8 cellular contexts compared by ENCODE assay signal in the genomic region with DNA sequence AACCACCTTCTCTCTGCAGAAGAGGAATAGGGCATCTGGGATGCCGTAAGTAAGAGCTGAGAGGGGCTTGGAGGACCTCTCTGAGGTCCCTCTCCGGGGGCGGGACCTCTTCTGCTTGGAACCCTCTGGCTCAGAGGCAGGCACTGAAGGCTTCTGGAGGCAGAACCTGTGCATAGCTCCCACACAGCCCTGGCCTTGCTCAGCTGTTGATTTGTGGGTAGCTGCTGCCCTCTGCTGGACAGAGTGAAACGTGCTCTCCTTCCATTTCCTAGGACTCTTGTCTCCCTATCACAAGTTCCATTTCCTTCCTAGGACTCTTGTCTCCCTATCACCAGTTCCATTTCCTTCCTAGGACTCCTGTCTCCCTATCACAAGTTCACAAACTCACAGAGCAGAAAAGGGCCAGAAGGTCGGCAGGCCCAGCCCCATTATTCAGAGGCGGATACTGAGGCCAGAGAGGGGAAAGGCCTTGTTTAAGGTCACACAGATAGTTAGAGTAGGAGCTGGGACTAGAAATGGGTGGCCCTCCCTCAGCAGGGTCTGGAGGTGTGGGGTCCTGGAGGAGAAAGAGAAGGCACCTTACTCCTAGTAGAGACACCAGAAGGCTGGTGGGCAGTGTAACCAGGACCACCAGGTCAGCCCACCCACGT. TPM values are rescaled to one million over a fixed set of nuclear protein-coding genes. Genes with fewer than 3 reads are reported as not detected.
A peak's percentile ranks its signal among the peaks of the same experiment; 100 is the strongest.
DNase-seq lines count a peak whose midpoint lies in the region; ATAC-seq and TF ChIP-seq lines count a peak whose summit lies in the region.

No MANE protein-coding gene starts in this region.

- no peak overlapping the region for H3K4me3 Mint-ChIP-seq in activated T-helper 17 cell treated with anti-CD3 and anti-CD28 coated beads, Interleukin-2, amount 50 U/mL, for 72 hours

- H3K9me2 ChIP-seq in Loucy (replicated peaks; ENCODE audit: low read depth, low read length) = no peaks in the 10 kb centered on the region

- WGBS in testis, 2 donors = 44 to 46% methylated on average over 7 of the region's 7 CpGs

- H3K4me1 ChIP-seq in Loucy (ENCODE audit: insufficient read depth, low read length, poor library complexity, severe bottlenecking) (no peaks in the 10 kb centered on the region), testis (no peaks in the 10 kb centered on the region)

- no peaks in the 10 kb centered on the region for H3F3A ChIP-seq in Loucy (ENCODE audit: low read depth)

- no peak overlapping the region for H3K27ac Mint-ChIP-seq in activated T-helper 17 cell treated with anti-CD3 and anti-CD28 coated beads, Interleukin-2, amount 50 U/mL, for 72 hours

- no peaks in the 10 kb centered on the region for H3K79me2 ChIP-seq in Loucy (ENCODE audit: insufficient read depth, low read length)

- DNase-seq in ELR (ENCODE audit: low read depth) = peak; percentile 84
- DNase-seq in H7 = peak; percentile 77
- DNase-seq in SHP77 treated with DMSO at 0.1 percent for 48 hours (lab: John Stamatoyannopoulos, UW) = peak; percentile 74
- peak; percentile 85 for DNase-seq in fibroblast of villous mesenchyme (ENCODE audit: low read depth)
- peak; percentile 76 for DNase-seq in occipital lobe (lab: John Stamatoyannopoulos, UW)
- peak; percentile 92 for DNase-seq in testis

- H3K4me2 ChIP-seq in Loucy (ENCODE audit: low read depth, low read length, poor library complexity, severe bottlenecking) = no peak overlapping the region

- no peak overlapping the region for H3K27ac ChIP-seq in testis

- no peak for TF ChIP-seq POLR2A in testis (IDR thresholded peaks at IDR 0.05)

- no peaks in the 10 kb centered on the region for H3K9me3 Mint-ChIP-seq in activated T-helper 17 cell treated with anti-CD3 and anti-CD28 coated beads, Interleukin-2, amount 50 U/mL, for 72 hours

- intact Hi-C loops in testis (cut with DNase I; ENCODE audit: low total_unique reads) = no loop called here

- peak; percentile 86 for TF ChIP-seq CTCF in Loucy (conservative IDR thresholded peaks at IDR 0.05; ENCODE audit: low read length)
- TF ChIP-seq CTCF in fibroblast of villous mesenchyme (IDR thresholded peaks at IDR 0.05; ENCODE audit: insufficient read depth, low read depth, low read length) = peak; percentile 85
- TF ChIP-seq CTCF in testis (IDR thresholded peaks at IDR 0.05) = peak; percentile 79 to 90 (median 79)

- no peak overlapping the region for H3K4me3 ChIP-seq in H7 (ENCODE audit: insufficient read depth, low read depth, low read length)
- H3K4me3 ChIP-seq in Loucy (ENCODE audit: low read length, poor library complexity, severe bottlenecking) = no peak overlapping the region
- no peak overlapping the region for H3K4me3 ChIP-seq in fibroblast of villous mesenchyme (ENCODE audit: low read depth, low read length)
- no peak overlapping the region for H3K4me3 ChIP-seq in testis

- no peak overlapping the region for H2AFZ ChIP-seq in Loucy (ENCODE audit: low read length)

- peak; percentile 92 for ATAC-seq in activated T-helper 17 cell treated with anti-CD3 and anti-CD28 coated beads, Interleukin-2, amount 50 U/mL, for 72 hours (replicated peaks)

- H3K36me3 Mint-ChIP-seq in activated T-helper 17 cell treated with anti-CD3 and anti-CD28 coated beads, Interleukin-2, amount 50 U/mL, for 72 hours (ENCODE audit: low read depth) = peaks cover 51% of the 10 kb centered on the region

- no peak overlapping the region for H3K9ac ChIP-seq in Loucy (ENCODE audit: low read depth, low read length, poor library complexity, severe bottlenecking)

- no peaks in the 10 kb centered on the region for H3K27me3 ChIP-seq in H7 (ENCODE audit: control insufficient read depth, insufficient read depth, low read length)
- no peaks in the 10 kb centered on the region for H3K27me3 ChIP-seq in Loucy (ENCODE audit: insufficient read depth, low read length, poor library complexity, severe bottlenecking)
- no peaks in the 10 kb centered on the region for H3K27me3 ChIP-seq in testis

- no peaks in the 10 kb centered on the region for H4K20me1 ChIP-seq in Loucy (ENCODE audit: insufficient read depth, low read length, poor library complexity, severe bottlenecking)

- H3K9me3 ChIP-seq in Loucy (ENCODE audit: insufficient read depth, low read depth, low read length) (no peaks in the 10 kb centered on the region), testis (no peaks in the 10 kb centered on the region)

- no peaks in the 10 kb centered on the region for H3K27me3 Mint-ChIP-seq in activated T-helper 17 cell treated with anti-CD3 and anti-CD28 coated beads, Interleukin-2, amount 50 U/mL, for 72 hours

- no peaks in the 10 kb centered on the region for H3K36me3 ChIP-seq in H7 (replicated peaks; ENCODE audit: control insufficient read depth, insufficient read depth, low read length)
- peaks cover 11% of the 10 kb centered on the region; the same call in 1 of the 2 replicates for H3K36me3 ChIP-seq in Loucy (ENCODE audit: insufficient read depth, low read length)
- H3K36me3 ChIP-seq in testis (ENCODE audit: low read depth, missing control alignments) = no peaks in the 10 kb centered on the region

- no peaks in the 10 kb centered on the region for H3K4me1 Mint-ChIP-seq in activated T-helper 17 cell treated with anti-CD3 and anti-CD28 coated beads, Interleukin-2, amount 50 U/mL, for 72 hours

RNA-seq across cellular contexts. Expression of gene GARS1, which starts 30.3 kb away (rescaled TPM):
- total RNA-seq in H7 (2014; rRNA removed; shearing (Covaris generic)) = 159 and 216 TPM in 2 replicates
- total RNA-seq in activated T-helper 17 cell treated with anti-CD3 and anti-CD28 coated beads, Interleukin-2, amount 50 U/mL, for 72 hours = 100 to 1,000 TPM; 152 to 222 TPM
- 287 and 523 TPM in 2 replicates for total RNA-seq in fibroblast of villous mesenchyme
- total RNA-seq in occipital lobe = 47.1 TPM
- total RNA-seq in testis = 100 to 1,000 TPM; 110 to 115 TPM
- 104 TPM for polyA plus RNA-seq in testis (ENCODE audit: insufficient read depth, low read depth, low replicate concordance)

RNA-seq across cellular contexts. Expression of gene GGCT, which starts 59.7 kb away (rescaled TPM):
- 69.3 and 99.4 TPM in 2 replicates for total RNA-seq in H7 (2014; rRNA removed; shearing (Covaris generic))
- total RNA-seq in activated T-helper 17 cell treated with anti-CD3 and anti-CD28 coated beads, Interleukin-2, amount 50 U/mL, for 72 hours = 10 to 100 TPM; 35.5 to 68.3 TPM
- total RNA-seq in fibroblast of villous mesenchyme (18.1 and 20.3 TPM in 2 replicates), occipital lobe (17.6 TPM), testis (10 to 100 TPM; 14.7 to 17.8 TPM)
- 21.8 TPM for polyA plus RNA-seq in testis (ENCODE audit: insufficient read depth, low read depth, low replicate concordance)
